25 cellular contexts compared by ENCODE assay signal in the genomic region with DNA sequence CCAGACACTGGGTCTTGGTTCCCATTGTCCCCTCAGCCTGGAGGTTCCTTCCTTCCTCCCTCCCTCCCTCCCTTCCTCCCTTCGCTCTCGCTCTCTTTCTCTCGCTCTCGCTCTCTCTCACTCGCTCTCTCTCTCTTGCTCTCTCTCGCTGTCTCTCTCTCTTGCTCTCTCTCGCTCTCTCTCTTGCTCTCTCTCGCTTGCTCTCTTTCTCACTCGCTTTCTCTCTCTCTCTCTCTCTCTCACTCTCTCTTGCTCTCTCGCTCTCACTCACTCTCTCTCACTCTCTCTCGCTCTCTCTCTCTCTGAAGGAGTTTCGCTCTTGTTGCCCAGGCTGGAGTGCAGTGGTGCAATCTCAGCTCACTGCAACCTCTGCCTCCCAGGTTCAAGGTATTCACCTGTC. TPM values are rescaled to one million over a fixed set of nuclear protein-coding genes. Genes with fewer than 3 reads are reported as not detected.
"Had no signal": no experiment of that assay in that cellular context is flagged by ENCODE, and none has a peak within 500 bp of the region (broad histone marks: within the 10 kb centered on the region; RNA-seq: fewer than 3 reads in every experiment).

No MANE protein-coding gene starts in this region.

- H3K27me3 ChIP-seq: heart left ventricle, hepatocyte had no signal

- H2AFZ ChIP-seq: hepatocyte had no signal

- DNase-seq: dermis blood vessel endothelial cell; dorsolateral prefrontal cortex; effector CD4-positive, alpha-beta T cell; effector memory CD4-positive, alpha-beta T cell; erythroblast; foreskin keratinocyte; hypothalamus; immature natural killer cell; islet precursor cell; kidney; kidney glomerular epithelial cell; left cardiac atrium; left ventricle myocardium superior; lower lobe of right lung; mesenchymal stem cell; mucosa of descending colon; naive B cell had no signal

- H3K4me1 Mint-ChIP-seq: immature natural killer cell had no signal

- H3K9me3 Mint-ChIP-seq: immature natural killer cell, mesothelial cell of epicardium had no signal

- H3K36me3 ChIP-seq: gastroesophageal sphincter, heart left ventricle, left lung, lower lobe of right lung had no signal

- H3K4me2 ChIP-seq: hepatocyte had no signal

- H3K4me1 ChIP-seq: foreskin keratinocyte, left lung had no signal

- ATAC-seq: esophagus mucosa, foreskin keratinocyte, gastroesophageal sphincter, heart left ventricle, left cardiac atrium, left lung, left ventricle myocardium superior, lower lobe of right lung, mucosa of descending colon had no signal

- H3K4me3 ChIP-seq: coronary artery, dorsolateral prefrontal cortex, gastroesophageal sphincter, heart left ventricle, hepatocyte, left lung, lower lobe of right lung, mucosa of descending colon had no signal

- H3K27ac ChIP-seq: coronary artery, dorsolateral prefrontal cortex, epithelial cell of prostate, foreskin keratinocyte, gastroesophageal sphincter, heart left ventricle, hepatocyte, left lung, lower lobe of right lung had no signal

- H3K4me3 Mint-ChIP-seq: immature natural killer cell, mesothelial cell of epicardium, naive B cell had no signal

- H3K27ac Mint-ChIP-seq: immature natural killer cell, mesothelial cell of epicardium, naive B cell had no signal

- H3K79me2 ChIP-seq: hepatocyte had no signal

- H3K36me3 Mint-ChIP-seq: immature natural killer cell, mesothelial cell of epicardium, naive B cell had no signal

RNA-seq across cellular contexts. Expression of gene LAMC3, which starts 23.4 kb away (rescaled TPM):
- total RNA-seq: foreskin keratinocyte had no signal
- polyA plus RNA-seq: foreskin keratinocyte, immature natural killer cell had no signal
